Comparison of ENCODE assay signal across 25 cellular contexts in the genomic region with DNA sequence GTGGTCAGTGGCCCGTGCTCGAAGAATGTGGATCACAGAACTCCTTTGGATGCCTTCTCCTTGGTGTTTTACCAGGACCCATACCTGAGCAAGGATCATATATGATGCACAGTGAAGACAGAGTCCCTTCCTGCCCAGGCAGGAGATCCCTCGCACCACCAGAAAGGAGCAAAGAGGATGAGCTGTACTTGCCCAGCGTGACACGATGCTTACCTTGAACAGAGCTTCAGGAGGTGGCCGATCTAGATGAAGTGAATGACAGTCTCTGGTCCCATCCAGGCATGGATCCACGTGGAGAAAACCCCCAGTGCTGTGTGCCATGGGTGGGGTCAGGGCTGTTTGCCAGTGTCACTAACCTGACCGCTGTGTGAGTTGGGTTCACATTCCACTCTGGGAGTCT.
"Had no signal": no experiment of that assay in that cellular context is flagged by ENCODE, and none has a peak within 500 bp of the region (broad histone marks: within the 10 kb centered on the region; RNA-seq: fewer than 3 reads in every experiment).

No MANE protein-coding gene starts in this region.

- H3K27me3 ChIP-seq: adrenal gland, breast epithelium, cardiac muscle cell, colonic mucosa had no signal

- DNase-seq: activated CD4-positive, alpha-beta memory T cell treated with anti-CD3 and anti-CD28 coated beads for 36 hours; activated CD4-positive, alpha-beta T cell treated with anti-CD3 and anti-CD28 coated beads for 36 hours; activated CD4-positive, CD25-positive, alpha-beta regulatory T cell; activated CD4-positive, CD25-positive, alpha-beta regulatory T cell treated with anti-CD3 and anti-CD28 coated beads, Interleukin-2, amount 50 U/mL, for 72 hours; activated CD8-positive, alpha-beta memory T cell treated with anti-CD3 and anti-CD28 coated beads, Interleukin-2, amount 10 ng/mL, durations not matched to agents 7 days and 5 days; activated CD8-positive, alpha-beta memory T cell treated with anti-CD3 and anti-CD28 coated beads, Interleukin-2, amount 50 U/mL, for 4 hours; activated CD8-positive, alpha-beta T cell treated with anti-CD3 and anti-CD28 coated beads, Interleukin-2, amount 10 ng/mL, durations not matched to agents 7 days and 5 days; activated effector memory CD4-positive, alpha-beta T cell treated with anti-CD3 and anti-CD28 coated beads, Interleukin-2, amount 50 U/mL, for 16 hours; activated naive CD4-positive, alpha-beta T cell treated with anti-CD3 and anti-CD28 coated beads for 36 hours; activated naive CD8-positive, alpha-beta T cell treated with anti-CD3 and anti-CD28 coated beads for 36 hours; activated naive CD8-positive, alpha-beta T cell treated with anti-CD3 and anti-CD28 coated beads, Interleukin-2, amount 50 U/mL, for 24 hours; activated T-cell treated with anti-CD3 and anti-CD28 coated beads, Interleukin-2, amount 50 U/mL, for 1 hour; activated T-cell treated with anti-CD3 and anti-CD28 coated beads, Interleukin-2, amount 50 U/mL, for 48 hours; adrenal gland; amygdala; aorta; central memory CD4-positive, alpha-beta T cell; colonic mucosa; effector CD8-positive, alpha-beta T cell; foreskin fibroblast; head of caudate nucleus; T-cell had no signal

- H3K36me3 ChIP-seq: adrenal gland, breast epithelium, cardiac muscle cell, colonic mucosa had no signal

- H3K4me1 ChIP-seq: breast epithelium, colonic mucosa had no signal

- H3K27ac ChIP-seq: adrenal gland, breast epithelium, cardiac muscle cell, colonic mucosa, epithelial cell of prostate had no signal

- ATAC-seq: activated CD4-positive, alpha-beta T cell treated with anti-CD3 and anti-CD28 coated beads for 36 hours; activated CD8-positive, alpha-beta memory T cell treated with anti-CD3 and anti-CD28 coated beads, Interleukin-2, amount 10 ng/mL, durations not matched to agents 7 days and 5 days; activated CD8-positive, alpha-beta T cell treated with anti-CD3 and anti-CD28 coated beads, Interleukin-2, amount 10 ng/mL, durations not matched to agents 7 days and 5 days; activated naive CD8-positive, alpha-beta T cell treated with anti-CD3 and anti-CD28 coated beads, Interleukin-2, amount 50 U/mL, for 24 hours; T-cell had no signal

- H3K9me3 ChIP-seq: adrenal gland, breast epithelium, colonic mucosa had no signal

- H3K4me3 ChIP-seq: adrenal gland, breast epithelium, cardiac muscle cell, colonic mucosa had no signal
